In genomic region chr1:46654012-46654411, GRCh38 we compare ENCODE assay signal across 25 cellular contexts. TPM values are rescaled to one million over a fixed set of nuclear protein-coding genes. Genes with fewer than 3 reads are reported as not detected.
DNase-seq lines count a peak whose midpoint lies in the region; ATAC-seq and TF ChIP-seq lines count a peak whose summit lies in the region.
"Had no signal": no experiment of that assay in that cellular context is flagged by ENCODE, and none has a peak within 500 bp of the region (broad histone marks: within the 10 kb centered on the region; RNA-seq: fewer than 3 reads in every experiment).

No MANE protein-coding gene starts in this region.

- H3K4me1 Mint-ChIP-seq in type B pancreatic cell (ENCODE audit: unreplicated experiment): no peaks in the 10 kb centered on the region
- H3K4me1 Mint-ChIP-seq: activated naive CD4-positive, alpha-beta T cell treated with anti-CD3 and anti-CD28 coated beads, Interleukin-2, amount 10 ng/mL, durations not matched to agents 7 days and 5 days had no signal

- peak overlapping the region; percentile 25 for H3K4me3 Mint-ChIP-seq in type B pancreatic cell
- H3K4me3 Mint-ChIP-seq: activated CD4-positive, alpha-beta memory T cell treated with anti-CD3 and anti-CD28 coated beads, Interleukin-2, amount 10 ng/mL, durations not matched to agents 7 days and 5 days; activated naive CD4-positive, alpha-beta T cell treated with anti-CD3 and anti-CD28 coated beads, Interleukin-2, amount 10 ng/mL, durations not matched to agents 7 days and 5 days had no signal

- H3K9me3 ChIP-seq in cardiac muscle cell (ENCODE audit: low read depth): no peaks in the 10 kb centered on the region
- H3K9me3 ChIP-seq in mucosa of descending colon: peaks cover 8% of the 10 kb centered on the region
- H3K9me3 ChIP-seq: lower lobe of right lung, upper lobe of right lung had no signal

- no peaks in the 10 kb centered on the region for H3K27me3 Mint-ChIP-seq in type B pancreatic cell
- H3K27me3 Mint-ChIP-seq: activated CD4-positive, alpha-beta memory T cell treated with anti-CD3 and anti-CD28 coated beads, Interleukin-2, amount 10 ng/mL, durations not matched to agents 7 days and 5 days; activated naive CD4-positive, alpha-beta T cell treated with anti-CD3 and anti-CD28 coated beads, Interleukin-2, amount 10 ng/mL, durations not matched to agents 7 days and 5 days had no signal

- TF ChIP-seq CTCF in cardiac muscle cell (IDR thresholded peaks at IDR 0.05; ENCODE audit: low read depth, low read length) (no peak), mucosa of descending colon (IDR thresholded peaks at IDR 0.05) (no peak), type B pancreatic cell (conservative IDR thresholded peaks at IDR 0.05) (no peak)

- H3K9me3 Mint-ChIP-seq in type B pancreatic cell: no peaks in the 10 kb centered on the region

- ATAC-seq in left cardiac atrium (no peak), mucosa of descending colon (peak; percentile 50)
- ATAC-seq: lower lobe of right lung, upper lobe of right lung had no signal

- H3K4me3 ChIP-seq in cardiac muscle cell (no peak overlapping the region), mucosa of descending colon (no peak overlapping the region)
- H3K4me3 ChIP-seq: lower lobe of right lung, upper lobe of right lung had no signal

- peak overlapping the region; percentile 4 for H3K27ac ChIP-seq in cardiac muscle cell
- peak overlapping the region; percentile 76 for H3K27ac ChIP-seq in caudate nucleus (ENCODE audit: low read depth, low read length)
- H3K27ac ChIP-seq: C4-2B, lower lobe of right lung, upper lobe of right lung had no signal

- H3K27me3 ChIP-seq in cardiac muscle cell: no peaks in the 10 kb centered on the region
- H3K27me3 ChIP-seq: upper lobe of right lung had no signal

- intact Hi-C loops in left cardiac atrium (cut with DNase I): no loop called here
- intact Hi-C loops in mucosa of descending colon (cut with DNase I, micrococcal nuclease): no loop called here

- no peak for DNase-seq in cardiac muscle cell (ENCODE audit: low read depth in 1 of 2, low spot score in 1 of 2)
- no peak for DNase-seq in left cardiac atrium
- no peak for DNase-seq in caudate nucleus (lab: John Stamatoyannopoulos, UW)
- DNase-seq in mucosa of descending colon: peak in 1 of 3 donors; percentile 35
- no peak for DNase-seq in type B pancreatic cell (ENCODE audit: extremely low spot score, unreplicated experiment)
- DNase-seq in stimulated activated CD4-positive, alpha-beta T cell treated with anti-CD3 and anti-CD28 coated beads, Interleukin-12 subunit alpha, Interleukin-12 subunit beta, amount 100 ng/mL, for 4 hours: no peak
- DNase-seq in AML-193 (lab: John Stamatoyannopoulos, UW): no peak
- DNase-seq in NK-92 treated with Interleukin-12 subunit alpha and Interleukin-12 subunit beta, amount 100 ng/mL, for 24 hours (lab: John Stamatoyannopoulos, UW): no peak
- DNase-seq: activated CD4-positive, alpha-beta memory T cell treated with anti-CD3 and anti-CD28 coated beads, Interleukin-2, amount 10 ng/mL, durations not matched to agents 7 days and 5 days; activated naive CD4-positive, alpha-beta T cell treated with anti-CD3 and anti-CD28 coated beads, Interleukin-2, amount 10 ng/mL, durations not matched to agents 7 days and 5 days; H7; KG1; lower lobe of right lung; NCI-H1048; NCI-H2029 treated with DMSO at 0.1 percent for 48 hours; NCI-H345; NCI-H82; PC-3; stimulated activated CD4-positive, alpha-beta T cell treated with anti-CD3 and anti-CD28 coated beads, Interleukin-1b, Interleukin-23, amount 100 ng/mL, for 48 hours; stimulated activated naive CD4-positive, alpha-beta T cell; upper lobe of right lung had no signal

- peak overlapping the region; percentile 96 for H3K27ac Mint-ChIP-seq in type B pancreatic cell
- H3K27ac Mint-ChIP-seq: activated naive CD4-positive, alpha-beta T cell treated with anti-CD3 and anti-CD28 coated beads, Interleukin-2, amount 10 ng/mL, durations not matched to agents 7 days and 5 days had no signal

- H3K4me1 ChIP-seq in cardiac muscle cell (ENCODE audit: low read depth) (no peaks in the 10 kb centered on the region), mucosa of descending colon (ENCODE audit: low read depth) (peaks cover 15% of the 10 kb centered on the region)
- H3K4me1 ChIP-seq: lower lobe of right lung, upper lobe of right lung had no signal

- H3K36me3 Mint-ChIP-seq in type B pancreatic cell: peaks cover 46% of the 10 kb centered on the region

- peaks cover 21% of the 10 kb centered on the region for H3K36me3 ChIP-seq in cardiac muscle cell
- no peaks in the 10 kb centered on the region for H3K36me3 ChIP-seq in mucosa of descending colon (ENCODE audit: low read depth)

RNA-seq across cellular contexts. Expression of gene ATPAF1, which starts 14.2 kb away (rescaled TPM):
- total RNA-seq in cardiac muscle cell (83.6 and 100 TPM in 2 replicates), left cardiac atrium (100 to 1,000 TPM; 134 to 137 TPM), mucosa of descending colon (10 to 100 TPM; 49.7 to 54.9 (median 52.6) TPM), type B pancreatic cell (ENCODE audit: low replicate concordance) (45.9 and 55.7 TPM in 2 replicates)
- polyA plus RNA-seq in cardiac muscle cell: 110 and 120 TPM in 2 replicates

RNA-seq across cellular contexts. Expression of gene TEX38, which starts 17.6 kb away (rescaled TPM):
- total RNA-seq in cardiac muscle cell (1.2 TPM in 1 of 2 replicates, not detected in the other), left cardiac atrium (under 1 TPM in 1 of 2 donors, not detected in 1; 0.35 TPM), mucosa of descending colon (not detected), type B pancreatic cell (ENCODE audit: low replicate concordance) (not detected in 2 replicates)
- polyA plus RNA-seq in cardiac muscle cell: 0.27 and 1.4 TPM in 2 replicates
- total RNA-seq: activated CD4-positive, alpha-beta memory T cell treated with anti-CD3 and anti-CD28 coated beads, Interleukin-2, amount 10 ng/mL, durations not matched to agents 7 days and 5 days; H7; lower lobe of right lung; osteocyte; PC-3; SK-MEL-5; T-helper 2 cell treated with Interferon-gamma antibody and Interleukin-4, amounts not matched to agents 100 ng/mL and 5 ng/mL, for 36 hours; upper lobe of right lung had no signal

RNA-seq across cellular contexts. Expression of gene MOB3C, which starts 37.4 kb away (rescaled TPM):
- total RNA-seq in cardiac muscle cell (6.2 and 7.5 TPM in 2 replicates), left cardiac atrium (10 to 100 TPM; 18.3 to 22.1 TPM), mucosa of descending colon (10 to 100 TPM; 15.4 to 24.4 (median 17.4) TPM), type B pancreatic cell (ENCODE audit: low replicate concordance) (5.7 and 6.8 TPM in 2 replicates)
- 4.5 and 5.5 TPM in 2 replicates for polyA plus RNA-seq in cardiac muscle cell

RNA-seq across cellular contexts. Expression of gene MKNK1, which starts 49.9 kb away (rescaled TPM):
- 12.8 and 18.6 TPM in 2 replicates for total RNA-seq in cardiac muscle cell
- 20.3 and 23.7 TPM in 2 replicates for polyA plus RNA-seq in cardiac muscle cell
- 10 to 100 TPM; 39.7 to 42.7 TPM for total RNA-seq in left cardiac atrium
- 10 to 100 TPM; 51.5 to 65.7 (median 59.3) TPM for total RNA-seq in mucosa of descending colon
- 29.4 and 39.7 TPM in 2 replicates for total RNA-seq in type B pancreatic cell (ENCODE audit: low replicate concordance)
